ENCODE assay signal across 9 cellular contexts in the genomic region with DNA sequence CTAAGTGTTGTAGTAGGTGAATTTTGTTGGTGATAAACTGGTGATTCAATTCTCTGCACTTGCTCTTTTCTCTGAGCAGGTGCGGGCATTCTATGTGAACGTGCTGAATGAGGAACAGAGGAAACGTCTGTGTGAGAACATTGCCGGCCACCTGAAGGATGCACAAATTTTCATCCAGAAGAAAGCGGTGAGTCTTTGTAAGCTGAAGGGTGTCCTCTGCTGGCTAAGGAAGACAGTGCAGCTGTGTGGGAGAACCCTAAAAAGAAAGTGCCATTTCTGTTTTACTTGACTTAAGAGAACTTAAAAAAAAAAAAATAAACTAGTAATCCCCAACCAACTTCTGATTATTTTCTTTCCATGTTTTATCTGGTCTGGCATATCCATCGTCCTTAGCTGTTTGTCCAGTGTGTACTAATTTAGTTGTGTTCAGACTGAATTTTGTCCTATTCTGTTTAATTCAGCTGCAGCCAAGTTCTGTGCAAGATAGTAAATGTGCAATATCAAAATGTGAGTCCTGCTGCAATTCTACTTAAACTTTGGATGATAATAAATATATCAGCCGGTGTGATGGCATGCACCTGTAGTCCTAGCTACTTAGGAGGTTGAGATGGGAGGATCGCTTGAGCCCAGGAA. TPM values are rescaled to one million over a fixed set of nuclear protein-coding genes. Genes with fewer than 3 reads are reported as not detected.
A peak's percentile ranks its signal among the peaks of the same experiment; 100 is the strongest.
DNase-seq lines count a peak whose midpoint lies in the region; ATAC-seq and TF ChIP-seq lines count a peak whose summit lies in the region.
"Had no signal": no experiment of that assay in that cellular context is flagged by ENCODE, and none has a peak within 500 bp of the region (broad histone marks: within the 10 kb centered on the region; RNA-seq: fewer than 3 reads in every experiment).

No MANE protein-coding gene starts in this region.

- peak; percentile 64 to 71 (median 70) for TF ChIP-seq CTCF in right lobe of liver (IDR thresholded peaks at IDR 0.05)

- H3K36me3 ChIP-seq in right lobe of liver, result peaks cover 0 to 85% (median 54%) of the 10 kb centered on the region in 4 donors

- no peaks in the 10 kb centered on the region for H3K9me3 ChIP-seq in right lobe of liver

- TF ChIP-seq POLR2A in right lobe of liver (IDR thresholded peaks at IDR 0.05), result no peak

- H3K27me3 ChIP-seq in right lobe of liver, result no peaks in the 10 kb centered on the region

- 39% methylated on average over 7 of the region's 8 CpGs for WGBS in right lobe of liver (ENCODE audit: insufficient coverage, low coverage, low lambda C conversion rate, missing lambda C conversion rate)

- H3K27ac ChIP-seq in right lobe of liver, result no peak overlapping the region

- ATAC-seq in right lobe of liver (peak; percentile 62 to 73 (median 68)), GM18870 (IDR thresholded peaks at IDR 0.05; ENCODE audit: unreplicated experiment) (no peak), HG02610 (IDR thresholded peaks at IDR 0.05; ENCODE audit: unreplicated experiment) (no peak)

- H3K4me1 ChIP-seq in right lobe of liver, result peaks cover 0 to 14% (median 0%) of the 10 kb centered on the region in 4 donors

- no peak overlapping the region for H3K4me3 ChIP-seq in right lobe of liver

- DNase-seq in activated effector memory CD4-positive, alpha-beta T cell treated with anti-CD3 and anti-CD28 coated beads, Interleukin-2, amount 50 U/mL, for 16 hours, result peak; percentile 66
- no peak for DNase-seq in activated effector memory CD4-positive, alpha-beta T cell treated with Interleukin-2 at 50 U/mL for 16 hours
- DNase-seq in NCI-H69 (lab: John Stamatoyannopoulos, UW) (peak; percentile 57), right lobe of liver (no peak), mesenteric fat pad (ENCODE audit: low spot score) (no peak)
- DNase-seq in activated naive CD4-positive, alpha-beta T cell treated with anti-CD3 and anti-CD28 coated beads, Interleukin-2, amount 50 U/mL, for 16 hours, result peak; percentile 48

- intact Hi-C loops in right lobe of liver (cut with DNase I), result no loop called here

RNA-seq across cellular contexts. Expression of gene CAT, which starts 29.6 kb away (rescaled TPM):
- 100 to 1,000 TPM; 212 to 450 (median 330) TPM for total RNA-seq in right lobe of liver
- 292 TPM for total RNA-seq in mesenteric fat pad

RNA-seq across cellular contexts. Expression of gene ELF5, which starts 45.3 kb away (rescaled TPM):
- total RNA-seq in right lobe of liver (under 1 TPM in 2 of 6 experiments, not detected in 4; 0.09 to 0.22 TPM), mesenteric fat pad (not detected)
- total RNA-seq: subcutaneous adipose tissue had no signal

Comparison
In these comparisons a context has a peak if more than half of its experiments do, and no peak if none do; other contexts are left out.
1. DNase-seq: peak in activated effector memory CD4-positive, alpha-beta T cell treated with anti-CD3 and anti-CD28 coated beads, Interleukin-2, amount 50 U/mL, for 16 hours (single experiment), NCI-H69 (single experiment) and activated naive CD4-positive, alpha-beta T cell treated with anti-CD3 and anti-CD28 coated beads, Interleukin-2, amount 50 U/mL, for 16 hours (single experiment); none in activated effector memory CD4-positive, alpha-beta T cell treated with Interleukin-2 at 50 U/mL for 16 hours (single experiment), right lobe of liver (0 of 3) and mesenteric fat pad (single experiment).
2. ATAC-seq: peak in right lobe of liver (4 of 4); none in GM18870 (single experiment) and HG02610 (single experiment).